In the genomic region with DNA sequence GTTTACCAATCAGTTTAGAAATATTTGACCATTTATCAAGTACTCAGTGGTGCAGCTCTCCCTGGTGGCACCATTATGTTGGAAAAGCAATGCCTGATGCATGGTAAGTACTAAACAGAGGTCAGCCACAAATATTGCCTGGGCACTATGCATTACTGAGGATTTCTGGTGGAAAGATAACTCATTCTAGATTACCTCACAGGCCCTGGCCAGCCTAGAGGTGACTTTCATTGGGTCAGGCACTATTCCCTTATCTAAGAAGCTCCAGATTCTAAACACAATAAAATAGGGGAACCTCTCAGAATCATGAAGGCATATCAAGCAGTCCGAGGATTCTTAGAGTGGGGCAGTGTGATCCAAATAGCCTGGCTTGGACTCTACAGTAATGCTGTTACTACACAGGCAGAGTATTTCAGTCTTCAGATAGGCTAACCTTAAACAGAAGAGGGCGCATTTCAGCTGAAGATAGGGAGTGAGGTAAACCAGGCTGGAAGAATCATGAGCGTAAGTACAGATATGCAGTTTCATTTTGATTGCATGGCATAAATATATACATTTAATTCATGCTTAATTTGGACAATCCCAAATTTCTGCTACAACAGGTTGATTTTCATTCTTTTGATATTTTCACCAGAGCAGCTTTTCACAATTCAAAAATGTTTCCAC, we compare ENCODE assay signal across 8 cellular contexts. TPM values are rescaled to one million over a fixed set of nuclear protein-coding genes. Genes with fewer than 3 reads are reported as not detected.
DNase-seq lines count a peak whose midpoint lies in the region; ATAC-seq, FAIRE-seq and TF ChIP-seq lines count a peak whose summit lies in the region.

No MANE protein-coding gene starts in this region.

- H3K27ac Mint-ChIP-seq in Calu3 (ENCODE audit: unreplicated experiment), result no peak overlapping the region

- WGBS in pancreas, 2 donors, result 79 to 86% methylated on average over 3 of the region's 3 CpGs

- H3K27me3 Mint-ChIP-seq in Calu3 (ENCODE audit: unreplicated experiment), result no peaks in the 10 kb centered on the region

- intact Hi-C loops in Calu3 (cut with micrococcal nuclease; ENCODE audit: unreplicated experiment), result loop anchor here (2.0 to 5.0 kb wide), 3 partner anchors 40 to 495 kb away; no protein-coding TSS in a partner anchor
- intact Hi-C loops in pancreas (cut with DNase I), result no loop called here

- H3K36me3 Mint-ChIP-seq in Calu3 (ENCODE audit: insufficient read depth, unreplicated experiment), result no peaks in the 10 kb centered on the region

- DNase-seq in Calu3 (peak; percentile 54), NCI-H69 (lab: John Stamatoyannopoulos, UW) (peak; percentile 52), dedifferentiated amniotic fluid mesenchymal stem cell (ENCODE audit: extremely low spot score) (peak; percentile 43), pancreas (no peak), middle frontal gyrus (ENCODE audit: extremely low spot score, low spot score) (no peak)
- no peak for DNase-seq in activated effector memory CD4-positive, alpha-beta T cell treated with anti-CD3 and anti-CD28 coated beads, Interleukin-2, amount 50 U/mL, for 16 hours

- H3K4me1 ChIP-seq in pancreas, result no peaks in the 10 kb centered on the region

- CTCF ChIA-PET in Calu3 (lab: Charles Lee), result interaction anchor here (0.5 to 1.3 kb wide), 3 partner anchors 41 to 495 kb away, joined by 3 to 4 read pairs (median 4); no protein-coding TSS in a partner anchor

- no peaks in the 10 kb centered on the region for H3K9me3 ChIP-seq in pancreas

- no TSS peak for BruUV-seq in Calu3 (replicated peaks; lab: Mats Ljungman, UMichigan)

- no peaks in the 10 kb centered on the region for H3K9me3 Mint-ChIP-seq in Calu3 (ENCODE audit: low read depth, unreplicated experiment)

- H3K4me1 Mint-ChIP-seq in Calu3 (ENCODE audit: low read depth, unreplicated experiment), result no peaks in the 10 kb centered on the region

- H3K36me3 ChIP-seq in pancreas, result no peaks in the 10 kb centered on the region

- no peak overlapping the region for H3K27ac ChIP-seq in pancreas

- no peaks in the 10 kb centered on the region for H3K27me3 ChIP-seq in pancreas

- no peak for FAIRE-seq in pancreas (lab: Jason Lieb, UNC)

- TF ChIP-seq CTCF in Calu3 (IDR thresholded peaks at IDR 0.05; ENCODE audit: unreplicated experiment), result peak; percentile 44
- no peak for TF ChIP-seq CTCF in pancreas (IDR thresholded peaks at IDR 0.05)

- no peak overlapping the region for H3K4me3 Mint-ChIP-seq in Calu3 (ENCODE audit: low read depth, unreplicated experiment)

- ATAC-seq in GM19043 (IDR thresholded peaks at IDR 0.05; ENCODE audit: low read depth, unreplicated experiment) (peak; percentile 89), HG03103 (IDR thresholded peaks at IDR 0.05; ENCODE audit: low read depth, unreplicated experiment) (peak; percentile 92), pancreas (peak in 3 of 4 donors; percentile 56 to 60 (median 59))

- H3K4me3 ChIP-seq in pancreas, result no peak overlapping the region

RNA-seq across cellular contexts. Expression of a gene that starts 12.1 kb away (rescaled TPM):
- not detected in 2 replicates for total RNA-seq in Calu3 (2022)
- total RNA-seq in pancreas, result under 1 TPM in 3 of 6 donors, not detected in 3; 0.19 to 0.52 (median 0.22) TPM
- under 1 TPM; 0.04 to 0.12 TPM for polyA plus RNA-seq in pancreas

Comparison
In these comparisons a context has a peak if more than half of its experiments do, and no peak if none do; other contexts are left out.
1. DNase-seq: peak in Calu3 (single experiment), NCI-H69 (single experiment) and dedifferentiated amniotic fluid mesenchymal stem cell (single experiment); none in pancreas (0 of 6), middle frontal gyrus (single experiment) and activated effector memory CD4-positive, alpha-beta T cell treated with anti-CD3 and anti-CD28 coated beads, Interleukin-2, amount 50 U/mL, for 16 hours (single experiment).
2. Peak in every context shown above with its lines, with median percentiles within 50 percentile points of each other: ATAC-seq.